Comparison of ENCODE assay signal across 12 cellular contexts in the genomic region with DNA sequence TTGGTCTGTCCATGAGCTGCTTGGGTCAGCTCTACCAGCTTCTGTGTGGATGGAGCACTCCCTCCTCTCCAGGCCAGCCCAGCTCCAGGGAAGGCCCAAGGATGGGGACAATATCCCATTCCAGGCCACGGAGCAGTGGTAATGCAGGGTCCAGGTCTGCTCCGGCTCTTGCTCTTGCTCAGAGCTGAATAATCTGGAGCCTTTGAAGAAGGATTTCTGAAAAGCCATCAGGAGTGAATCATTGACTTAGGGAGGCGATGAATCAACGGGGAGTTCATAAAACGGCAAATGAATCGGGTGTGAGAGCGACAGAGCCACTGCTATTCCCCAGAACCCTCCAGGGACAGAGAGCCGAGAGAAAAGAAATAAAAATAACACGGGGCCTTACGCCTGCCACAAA. TPM values are rescaled to one million over a fixed set of nuclear protein-coding genes. Genes with fewer than 3 reads are reported as not detected.
A peak's percentile ranks its signal among the peaks of the same experiment; 100 is the strongest.
DNase-seq lines count a peak whose midpoint lies in the region; ATAC-seq and TF ChIP-seq lines count a peak whose summit lies in the region.
"Had no signal": no experiment of that assay in that cellular context is flagged by ENCODE, and none has a peak within 500 bp of the region (broad histone marks: within the 10 kb centered on the region; RNA-seq: fewer than 3 reads in every experiment).

No MANE protein-coding gene starts in this region.

- H3K4me2 ChIP-seq in hepatocyte, result no peak overlapping the region

- no peak overlapping the region for H2AFZ ChIP-seq in hepatocyte

- DNase-seq in A172 (ENCODE audit: low spot score) (peak; percentile 38), HCEC 1CT (peak; percentile 71), T1000 (lab: John Stamatoyannopoulos, UW) (peak; percentile 14), hepatocyte (ENCODE audit: low spot score) (peak; percentile 45), hepatic stellate cell (ENCODE audit: low spot score) (no peak), CD14-positive monocyte (ENCODE audit: low spot score) (no peak)
- DNase-seq: mesendoderm, NCI-H2171 treated with DMSO at 0.1 percent for 48 hours had no signal

- peaks cover 39% of the 10 kb centered on the region for H3K27me3 ChIP-seq in hepatocyte

- H3K27ac Mint-ChIP-seq in CD14-positive monocyte, result no peak overlapping the region

- peaks cover 25 to 41% (median 31%) of the 10 kb centered on the region in 3 donors for H3K27me3 Mint-ChIP-seq in CD14-positive monocyte (ENCODE audit: low read depth in 3 of 3)

- intact Hi-C loops in CD14-positive monocyte (cut with micrococcal nuclease), result no loop called here

- WGBS in hepatocyte (ENCODE audit: low lambda C conversion rate, missing lambda C conversion rate), result 53% methylated on average over 10 of the region's 10 CpGs

- no peaks in the 10 kb centered on the region for H3K79me2 ChIP-seq in hepatocyte

- peaks cover 0 to 4% (median 1%) of the 10 kb centered on the region in 7 donors for H3K9me3 Mint-ChIP-seq in CD14-positive monocyte

- no peaks in the 10 kb centered on the region for H3K9me2 ChIP-seq in hepatocyte (replicated peaks; ENCODE audit: insufficient read depth)

- no peaks in the 10 kb centered on the region for H3K9me3 ChIP-seq in hepatocyte (ENCODE audit: low read depth)

- no peaks in the 10 kb centered on the region for H3K4me1 ChIP-seq in hepatocyte (ENCODE audit: insufficient read depth)

- no peak overlapping the region for H3K4me3 ChIP-seq in hepatocyte
- H3K4me3 ChIP-seq: skin epidermis had no signal

- no peak for ATAC-seq in GM21390 (IDR thresholded peaks at IDR 0.05; ENCODE audit: unreplicated experiment)
- no peak for ATAC-seq in HG03521 (IDR thresholded peaks at IDR 0.05; ENCODE audit: unreplicated experiment)

- H3K27ac ChIP-seq in hepatocyte, result no peak overlapping the region

- TF ChIP-seq CTCF in hepatocyte (IDR thresholded peaks at IDR 0.05; ENCODE audit: poor library complexity), result no peak
- no peak for TF ChIP-seq CTCF in CD14-positive monocyte (IDR thresholded peaks at IDR 0.05)

- no peaks in the 10 kb centered on the region for H3K36me3 ChIP-seq in hepatocyte (replicated peaks; ENCODE audit: insufficient read depth, low read depth)

- peak overlapping the region in 1 of 2 donors; percentile 28 for H3K4me3 Mint-ChIP-seq in CD14-positive monocyte

- H4K20me1 ChIP-seq in hepatocyte (ENCODE audit: insufficient read depth, poor library complexity, severe bottlenecking), result no peaks in the 10 kb centered on the region

- H3K4me1 Mint-ChIP-seq in CD14-positive monocyte, result peaks cover under 1% of the 10 kb centered on the region

- H3K36me3 Mint-ChIP-seq in CD14-positive monocyte, result no peaks in the 10 kb centered on the region

RNA-seq across cellular contexts. Expression of a gene that starts 7.8 kb away (rescaled TPM):
- 0.41 TPM in 1 of 2 replicates, not detected in the other for total RNA-seq in A172 (2014; rRNA removed; shearing (Covaris generic))
- 1.0 TPM in 1 of 2 replicates, not detected in the other for total RNA-seq in hepatocyte
- 0.73 and 0.83 TPM in 2 replicates for polyA plus RNA-seq in hepatocyte
- polyA plus RNA-seq in CD14-positive monocyte, result not detected
- polyA plus RNA-seq: fibroblast of lung had no signal

RNA-seq across cellular contexts. Expression of a gene that starts 26.3 kb away (rescaled TPM):
- total RNA-seq in A172 (2014; rRNA removed; shearing (Covaris generic)), result 69.8 and 102 TPM in 2 replicates
- total RNA-seq in hepatocyte, result 29.9 and 39.2 TPM in 2 replicates
- polyA plus RNA-seq in hepatocyte (31.1 and 36.2 TPM in 2 replicates), CD14-positive monocyte (10 to 100 TPM; 20.5 to 26.0 TPM)

RNA-seq across cellular contexts. Expression of a gene that starts 33.5 kb away (rescaled TPM):
- 14.8 and 23.1 TPM in 2 replicates for total RNA-seq in A172 (2014; rRNA removed; shearing (Covaris generic))
- total RNA-seq in hepatocyte, result 8.4 and 27.2 TPM in 2 replicates
- polyA plus RNA-seq in hepatocyte (27.2 and 28.6 TPM in 2 replicates), CD14-positive monocyte (10 to 100 TPM; 26.1 to 32.3 TPM)

RNA-seq across cellular contexts. Expression of a gene that starts 49.0 kb away (rescaled TPM):
- total RNA-seq in A172 (2014; rRNA removed; shearing (Covaris generic)), result 77.4 and 117 TPM in 2 replicates
- 48.8 and 51.3 TPM in 2 replicates for total RNA-seq in hepatocyte
- polyA plus RNA-seq in hepatocyte, result 40.9 and 52.8 TPM in 2 replicates
- 10 to 100 TPM; 53.3 to 55.7 TPM for polyA plus RNA-seq in CD14-positive monocyte

Comparison
In these comparisons a context has a peak if more than half of its experiments do, and no peak if none do; other contexts are left out.
1. DNase-seq: peak in A172 (single experiment), HCEC 1CT (single experiment), T1000 (single experiment) and hepatocyte (single experiment); none in hepatic stellate cell (single experiment) and CD14-positive monocyte (single experiment).